21 cellular contexts compared by ENCODE assay signal in genomic region chr14:91926131-91926890, GRCh38. TPM values are rescaled to one million over a fixed set of nuclear protein-coding genes. Genes with fewer than 3 reads are reported as not detected.
DNase-seq lines count a peak whose midpoint lies in the region; TF ChIP-seq lines count a peak whose summit lies in the region.
"Had no signal": no experiment of that assay in that cellular context is flagged by ENCODE, and none has a peak within 500 bp of the region (broad histone marks: within the 10 kb centered on the region; RNA-seq: fewer than 3 reads in every experiment).

No MANE protein-coding gene starts in this region.

- POLR2A ChIA-PET in RWPE1 (lab: Yijun Ruan, JAX; ENCODE audit: low non-redundant PET): no interaction called here

- H3K27me3 Mint-ChIP-seq in nephron (ENCODE audit: low read depth): peaks cover 3% of the 10 kb centered on the region

- TF ChIP-seq CTCF in RWPE1 (conservative IDR thresholded peaks at IDR 0.05; ENCODE audit: low read depth): no peak
- TF ChIP-seq CTCF in coronary artery (IDR thresholded peaks at IDR 0.05): no peak
- TF ChIP-seq CTCF in nephron (IDR thresholded peaks at IDR 0.05; ENCODE audit: unreplicated experiment in 3 of 3): no peak
- no peak for TF ChIP-seq CTCF in tibial artery (IDR thresholded peaks at IDR 0.05)

- peaks cover 0 to 100% (median 81%) of the 10 kb centered on the region in 4 donors for H3K4me1 ChIP-seq in tibial artery
- H3K4me1 ChIP-seq: SJSA1 had no signal

- CTCF ChIA-PET in RWPE1 (lab: Yijun Ruan, JAX): no interaction called here

- H3K4me3 ChIP-seq in coronary artery (peak overlapping the region; percentile 11), tibial artery (no peak overlapping the region)
- H3K4me3 ChIP-seq: SJSA1 had no signal

- H3K36me3 ChIP-seq in tibial artery: peaks cover 0 to 5% (median 0%) of the 10 kb centered on the region in 3 donors
- H3K36me3 ChIP-seq: SJSA1 had no signal

- no peak overlapping the region for H3K4me3 Mint-ChIP-seq in nephron
- H3K4me3 Mint-ChIP-seq: CD8-positive, alpha-beta memory T cell had no signal

- peak overlapping the region; percentile 81; the same call in 1 of the 2 replicates for H3K27ac ChIP-seq in RWPE1
- H3K27ac ChIP-seq in coronary artery: peak overlapping the region; percentile 13 to 70
- H3K27ac ChIP-seq in tibial artery: peak overlapping the region; percentile 58 to 71
- H3K27ac ChIP-seq: KMS-11, SJSA1 had no signal

- DNase-seq in RWPE1 (ENCODE audit: low spot score) (no peak), coronary artery (ENCODE audit: low spot score) (no peak), tibial artery (no peak), MV-4-11 (lab: John Stamatoyannopoulos, UW) (no peak), ureter (ENCODE audit: low spot score) (no peak)
- no peak for DNase-seq in activated naive CD4-positive, alpha-beta T cell treated with anti-CD3 and anti-CD28 coated beads, Interleukin-2, amount 50 U/mL, for 16 hours
- DNase-seq: AML-193; C1 segment of cervical spinal cord; Calu3; CD8-positive, alpha-beta memory T cell; NCI-H1105; NCI-H146; NCI-H2029; NCI-H226; NCI-H510A treated with DMSO at 0.1 percent for 48 hours; NCI-H774; NK-92 treated with Interleukin-12 subunit alpha and Interleukin-12 subunit beta, amount 100 ng/mL, for 24 hours had no signal

- no peaks in the 10 kb centered on the region for H3K27me3 ChIP-seq in tibial artery
- H3K27me3 ChIP-seq: SJSA1 had no signal

- H3K4me1 Mint-ChIP-seq in nephron: peaks cover 84% of the 10 kb centered on the region
- H3K4me1 Mint-ChIP-seq: CD8-positive, alpha-beta memory T cell had no signal

- no peaks in the 10 kb centered on the region for H3K9me3 Mint-ChIP-seq in nephron
- H3K9me3 Mint-ChIP-seq: CD8-positive, alpha-beta memory T cell had no signal

- intact Hi-C loops in tibial artery (cut with DNase I; ENCODE audit: low total_unique reads): no loop called here

- no peaks in the 10 kb centered on the region for H3K9me3 ChIP-seq in tibial artery
- H3K9me3 ChIP-seq: SJSA1 had no signal

- H3K36me3 Mint-ChIP-seq in nephron (ENCODE audit: low read depth): peaks cover 7% of the 10 kb centered on the region
- H3K36me3 Mint-ChIP-seq: CD8-positive, alpha-beta memory T cell had no signal

- H3K27ac Mint-ChIP-seq in nephron: peak overlapping the region in 2 of 3 experiments; percentile 26 to 60

RNA-seq across cellular contexts. Expression of gene FBLN5, which starts 21.2 kb away (rescaled TPM):
- 39.4 TPM for total RNA-seq in ureter

RNA-seq across cellular contexts. Expression of gene TC2N, which starts 59.0 kb away (rescaled TPM):
- total RNA-seq in ureter: 119 TPM
- total RNA-seq: A172 had no signal
